22 cellular contexts compared by ENCODE assay signal in genomic region chr3:190009621-190010020, GRCh38.
DNase-seq lines count a peak whose midpoint lies in the region; ATAC-seq and TF ChIP-seq lines count a peak whose summit lies in the region.
"Had no signal": no experiment of that assay in that cellular context is flagged by ENCODE, and none has a peak within 500 bp of the region (broad histone marks: within the 10 kb centered on the region; RNA-seq: fewer than 3 reads in every experiment).

No MANE protein-coding gene starts in this region.

- H3K9ac ChIP-seq in PC-3 (ENCODE audit: low read length) = no peak overlapping the region
- H3K9ac ChIP-seq: GM23248 had no signal

- H3K4me2 ChIP-seq in PC-3 (ENCODE audit: low read length) = no peak overlapping the region

- H3K27me3 ChIP-seq in left ventricle myocardium inferior (ENCODE audit: low read depth) (no peaks in the 10 kb centered on the region), right atrium auricular region (no peaks in the 10 kb centered on the region), Panc1 (ENCODE audit: control insufficient read depth, insufficient read depth, low read length) (no peaks in the 10 kb centered on the region), PC-3 (ENCODE audit: low read length) (no peaks in the 10 kb centered on the region)
- H3K27me3 ChIP-seq: Peyer's patch had no signal

- H3K36me3 Mint-ChIP-seq in activated T-helper 2 cell treated with anti-CD3 and anti-CD28 coated beads, Interferon-gamma antibody, Interleukin-2, Interleukin-4, amounts not matched to agents 10 μg/mL and 5 μg/mL and 100 μg/mL, durations not matched to agents 14 hours and 24 hours and 36 hours (ENCODE audit: low read depth) = no peaks in the 10 kb centered on the region
- H3K36me3 Mint-ChIP-seq: CD4-positive, CD25-positive, alpha-beta regulatory T cell had no signal

- no peak overlapping the region for H2AFZ ChIP-seq in PC-3 (ENCODE audit: low read length)
- H2AFZ ChIP-seq: GM23248 had no signal

- H3K4me1 ChIP-seq in left ventricle myocardium inferior (peaks cover 13% of the 10 kb centered on the region), right atrium auricular region (peaks cover 0 to 3% of the 10 kb centered on the region in 2 donors), Panc1 (ENCODE audit: control insufficient read depth, insufficient read depth, low read length) (peaks cover 63% of the 10 kb centered on the region), PC-3 (ENCODE audit: insufficient read depth, low read length) (peaks cover 53% of the 10 kb centered on the region)
- H3K4me1 ChIP-seq: Peyer's patch had no signal

- peaks cover 20% of the 10 kb centered on the region for H3F3A ChIP-seq in PC-3 (ENCODE audit: low read length, unreplicated experiment)

- POLR2A ChIA-PET in Panc1 (lab: Charles Lee) = no interaction called here
- POLR2A ChIA-PET in PC-3 (lab: Charles Lee; ENCODE audit: unreplicated experiment) = no interaction called here

- no peaks in the 10 kb centered on the region for H3K79me2 ChIP-seq in PC-3 (ENCODE audit: low read length)

- H3K4me3 Mint-ChIP-seq in activated T-helper 2 cell treated with anti-CD3 and anti-CD28 coated beads, Interferon-gamma antibody, Interleukin-2, Interleukin-4, amounts not matched to agents 10 μg/mL and 5 μg/mL and 100 μg/mL, durations not matched to agents 14 hours and 24 hours and 36 hours (ENCODE audit: low read depth) = no peak overlapping the region
- H3K4me3 Mint-ChIP-seq: B cell; CD4-positive, CD25-positive, alpha-beta regulatory T cell had no signal

- H3K27ac Mint-ChIP-seq in activated T-helper 2 cell treated with anti-CD3 and anti-CD28 coated beads, Interferon-gamma antibody, Interleukin-2, Interleukin-4, amounts not matched to agents 10 μg/mL and 5 μg/mL and 100 μg/mL, durations not matched to agents 14 hours and 24 hours and 36 hours = no peak overlapping the region
- H3K27ac Mint-ChIP-seq: B cell; CD4-positive, CD25-positive, alpha-beta regulatory T cell had no signal

- BruUV-seq in Panc1 (replicated peaks; lab: Mats Ljungman, UMichigan) (no TSS peak), PC-3 (replicated peaks; lab: Mats Ljungman, UMichigan) (no TSS peak)

- no peak for DNase-seq in left ventricle myocardium inferior
- DNase-seq in right atrium auricular region (ENCODE audit: low spot score) = no peak
- DNase-seq in Panc1 (ENCODE audit: low read depth, low spot score) = no peak
- DNase-seq in left colon = no peak
- DNase-seq in PC-3 = no peak
- DNase-seq in NCI-H446 treated with DMSO at 0.1 percent for 48 hours (lab: John Stamatoyannopoulos, UW) = no peak
- no peak for DNase-seq in activated T-helper 2 cell treated with anti-CD3 and anti-CD28 coated beads, Interferon-gamma antibody, Interleukin-2, Interleukin-4, amounts not matched to agents 10 μg/mL and 5 μg/mL and 100 μg/mL, durations not matched to agents 14 hours and 24 hours and 36 hours (ENCODE audit: low spot score)
- DNase-seq: CD4-positive, CD25-positive, alpha-beta regulatory T cell; DMS79; GM23248; HCEC 1CT; KG1; NCI-H1105; NCI-H146; NCI-H2029; NCI-H2227 treated with DMSO at 0.1 percent for 48 hours; NCI-H510A treated with DMSO at 0.1 percent for 48 hours; NCI-H748 treated with DMSO at 0.1 percent for 48 hours; NK-92 treated with Interleukin-12 subunit alpha and Interleukin-12 subunit beta, amount 100 ng/mL, for 24 hours; Peyer's patch; SW 1271 had no signal

- in situ Hi-C loops in Panc1 (cut with HindIII; ENCODE audit: low pct_unique_long_range_greater_than_20kb, low sequenced_read_pairs) = no loop called here

- H3K36me3 ChIP-seq in left ventricle myocardium inferior = no peaks in the 10 kb centered on the region
- H3K36me3 ChIP-seq in right atrium auricular region = no peaks in the 10 kb centered on the region
- no peaks in the 10 kb centered on the region for H3K36me3 ChIP-seq in Panc1 (ENCODE audit: control insufficient read depth, insufficient read depth, low read length)
- no peaks in the 10 kb centered on the region for H3K36me3 ChIP-seq in PC-3 (ENCODE audit: low read depth, low read length)
- H3K36me3 ChIP-seq: Peyer's patch had no signal

- no peaks in the 10 kb centered on the region for H4K20me1 ChIP-seq in PC-3 (ENCODE audit: low read length)

- H3K9me3 Mint-ChIP-seq in activated T-helper 2 cell treated with anti-CD3 and anti-CD28 coated beads, Interferon-gamma antibody, Interleukin-2, Interleukin-4, amounts not matched to agents 10 μg/mL and 5 μg/mL and 100 μg/mL, durations not matched to agents 14 hours and 24 hours and 36 hours = no peaks in the 10 kb centered on the region
- H3K9me3 Mint-ChIP-seq: CD4-positive, CD25-positive, alpha-beta regulatory T cell had no signal

- H3K4me3 ChIP-seq in left ventricle myocardium inferior (no peak overlapping the region), right atrium auricular region (no peak overlapping the region), Panc1 (ENCODE audit: low read depth in 2 of 2, low read length in 2 of 2) (no peak overlapping the region), PC-3 (ENCODE audit: low read length) (no peak overlapping the region)
- H3K4me3 ChIP-seq: GM23248, Peyer's patch had no signal

- CTCF ChIA-PET in Panc1 (lab: Charles Lee) (no interaction called here), PC-3 (lab: Charles Lee) (no interaction called here)

- H3K9me3 ChIP-seq in left ventricle myocardium inferior (replicated peaks) (no peaks in the 10 kb centered on the region), right atrium auricular region (no peaks in the 10 kb centered on the region), Panc1 (ENCODE audit: control insufficient read depth, insufficient read depth, low read depth, low read length) (no peaks in the 10 kb centered on the region), PC-3 (ENCODE audit: low read length) (no peaks in the 10 kb centered on the region)
- H3K9me3 ChIP-seq: Peyer's patch had no signal

- no peaks in the 10 kb centered on the region for H3K4me1 Mint-ChIP-seq in activated T-helper 2 cell treated with anti-CD3 and anti-CD28 coated beads, Interferon-gamma antibody, Interleukin-2, Interleukin-4, amounts not matched to agents 10 μg/mL and 5 μg/mL and 100 μg/mL, durations not matched to agents 14 hours and 24 hours and 36 hours (ENCODE audit: low read depth)
- H3K4me1 Mint-ChIP-seq: B cell; CD4-positive, CD25-positive, alpha-beta regulatory T cell had no signal

- TF ChIP-seq CTCF in left ventricle myocardium inferior (IDR thresholded peaks at IDR 0.05; ENCODE audit: borderline replicate concordance) (no peak), right atrium auricular region (IDR thresholded peaks at IDR 0.05) (no peak), Panc1 (IDR thresholded peaks at IDR 0.05) (no peak), PC-3 (conservative IDR thresholded peaks at IDR 0.05; ENCODE audit: low read depth, low read length) (no peak)

- peaks cover 32% of the 10 kb centered on the region for H3K27me3 Mint-ChIP-seq in activated T-helper 2 cell treated with anti-CD3 and anti-CD28 coated beads, Interferon-gamma antibody, Interleukin-2, Interleukin-4, amounts not matched to agents 10 μg/mL and 5 μg/mL and 100 μg/mL, durations not matched to agents 14 hours and 24 hours and 36 hours (ENCODE audit: low read depth)
- H3K27me3 Mint-ChIP-seq: CD4-positive, CD25-positive, alpha-beta regulatory T cell had no signal

- intact Hi-C loops in left ventricle myocardium inferior (cut with micrococcal nuclease) (no loop called here), Panc1 (cut with micrococcal nuclease; ENCODE audit: unreplicated experiment) (loop anchor here (5.0 kb wide), 1 partner anchor 42 kb away; no protein-coding TSS in a partner anchor), left colon (cut with DNase I, micrococcal nuclease) (no loop called here), PC-3 (cut with micrococcal nuclease) (loop anchor here (10.0 kb wide), 1 partner anchor 415 kb away; no protein-coding TSS in a partner anchor)
- intact Hi-C loops in activated T-helper 2 cell treated with anti-CD3 and anti-CD28 coated beads, Interferon-gamma antibody, Interleukin-2, Interleukin-4, amounts not matched to agents 10 μg/mL and 5 μg/mL and 100 μg/mL, durations not matched to agents 14 hours and 24 hours and 36 hours (cut with micrococcal nuclease) = no loop called here

- peak overlapping the region; percentile 3 for H3K27ac ChIP-seq in left ventricle myocardium inferior (replicated peaks)
- H3K27ac ChIP-seq in right atrium auricular region = no peak overlapping the region
- peak overlapping the region; percentile 86; the same call in 1 of the 2 replicates for H3K27ac ChIP-seq in Panc1 (ENCODE audit: low read length)
- H3K27ac ChIP-seq in PC-3 (ENCODE audit: low read length) = no peak overlapping the region
- H3K27ac ChIP-seq: GM23248, Peyer's patch had no signal

- no peak for ATAC-seq in Panc1
- ATAC-seq in left colon = peak; percentile 31
- ATAC-seq in PC-3 = no peak

- H3K9me2 ChIP-seq in PC-3 (replicated peaks; ENCODE audit: low read length) = no peaks in the 10 kb centered on the region

Comparison
In these comparisons a context has a peak if more than half of its experiments do, and no peak if none do; other contexts are left out.
1. H3K27ac ChIP-seq: peak in left ventricle myocardium inferior (single experiment) and Panc1 (single experiment); none in right atrium auricular region (0 of 2) and PC-3 (single experiment).
2. intact Hi-C loops: an anchor here in Panc1 (5.0 kb wide) and PC-3 (10.0 kb wide); none called in left ventricle myocardium inferior, left colon and activated T-helper 2 cell treated with anti-CD3 and anti-CD28 coated beads, Interferon-gamma antibody, Interleukin-2, Interleukin-4, amounts not matched to agents 10 μg/mL and 5 μg/mL and 100 μg/mL, durations not matched to agents 14 hours and 24 hours and 36 hours.